Comparison of ENCODE assay signal across 1 cellular context in the genomic region with DNA sequence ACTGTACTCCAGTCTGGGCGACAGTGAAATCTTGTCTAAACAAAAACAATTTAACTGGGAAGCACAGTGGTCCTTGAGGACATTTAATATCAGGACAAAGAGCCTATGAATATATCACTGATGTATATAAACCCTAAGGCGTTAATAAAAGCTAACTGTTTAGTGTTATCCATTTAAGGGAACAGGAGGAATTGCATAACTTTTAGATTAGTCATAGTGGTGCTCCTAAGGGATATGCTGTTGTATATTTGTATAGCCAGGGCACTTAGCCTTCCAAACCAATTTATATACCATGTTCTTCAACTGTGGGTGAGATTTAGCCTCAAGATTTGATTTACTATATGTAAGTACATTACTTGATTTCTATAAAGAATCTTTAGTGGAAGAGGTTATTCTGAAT.
A peak's percentile ranks its signal among the peaks of the same experiment; 100 is the strongest.
TF ChIP-seq lines count a peak whose summit lies in the region.

No MANE protein-coding gene starts in this region.

TF ChIP-seq in HepG2, 621 proteins besides CTCF, POLR2A, EP300 and RAD21:
- TF ChIP-seq ZNF766 (CRISPR knock-in tag; IDR thresholded peaks at IDR 0.05; ENCODE audit: borderline replicate concordance) (no peak), CEBPB (IDR thresholded peaks at IDR 0.05; ENCODE audit: borderline replicate concordance, low read depth, low read length) (peak; percentile 41; the same call in 1 of the 2 replicates), ZNF317 (CRISPR knock-in tag; IDR thresholded peaks at IDR 0.05) (no peak)
- TF ChIP-seq, protein P1, sequence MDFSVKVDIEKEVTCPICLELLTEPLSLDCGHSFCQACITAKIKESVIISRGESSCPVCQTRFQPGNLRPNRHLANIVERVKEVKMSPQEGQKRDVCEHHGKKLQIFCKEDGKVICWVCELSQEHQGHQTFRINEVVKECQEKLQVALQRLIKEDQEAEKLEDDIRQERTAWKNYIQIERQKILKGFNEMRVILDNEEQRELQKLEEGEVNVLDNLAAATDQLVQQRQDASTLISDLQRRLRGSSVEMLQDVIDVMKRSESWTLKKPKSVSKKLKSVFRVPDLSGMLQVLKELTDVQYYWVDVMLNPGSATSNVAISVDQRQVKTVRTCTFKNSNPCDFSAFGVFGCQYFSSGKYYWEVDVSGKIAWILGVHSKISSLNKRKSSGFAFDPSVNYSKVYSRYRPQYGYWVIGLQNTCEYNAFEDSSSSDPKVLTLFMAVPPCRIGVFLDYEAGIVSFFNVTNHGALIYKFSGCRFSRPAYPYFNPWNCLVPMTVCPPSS (IDR thresholded peaks at IDR 0.05): no peak
